Comparison of ENCODE assay signal across 15 cellular contexts in the genomic region with DNA sequence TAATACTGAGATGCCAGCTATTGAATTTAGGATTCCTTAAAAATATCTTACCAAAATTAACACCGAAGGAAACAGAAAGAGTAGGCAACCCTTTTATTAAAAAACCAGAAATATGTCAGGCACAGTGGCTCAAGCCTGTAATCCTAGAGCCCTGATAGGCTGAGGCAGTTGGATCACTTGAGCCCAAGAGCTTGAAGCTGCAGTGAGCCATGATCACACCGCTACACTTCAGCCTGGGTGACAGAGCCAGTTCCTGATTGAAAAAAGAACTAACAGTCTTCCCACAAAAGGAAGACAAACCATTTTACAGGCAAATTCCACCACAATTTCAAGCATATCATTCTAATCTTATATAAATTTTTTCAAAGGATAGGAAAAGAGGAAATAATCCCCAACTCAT. TPM values are rescaled to one million over a fixed set of nuclear protein-coding genes. Genes with fewer than 3 reads are reported as not detected.
DNase-seq lines count a peak whose midpoint lies in the region; ATAC-seq, FAIRE-seq and TF ChIP-seq lines count a peak whose summit lies in the region.
"Had no signal": no experiment of that assay in that cellular context is flagged by ENCODE, and none has a peak within 500 bp of the region (broad histone marks: within the 10 kb centered on the region; RNA-seq: fewer than 3 reads in every experiment).

No MANE protein-coding gene starts in this region.

- H3K4me1 ChIP-seq in GM12878 (ENCODE audit: control insufficient read depth, insufficient read depth, low read length) (peaks cover 3% of the 10 kb centered on the region; the same call in 1 of the 2 replicates), smooth muscle cell (ENCODE audit: low read depth) (no peaks in the 10 kb centered on the region)
- H3K4me1 ChIP-seq: HAP-1 had no signal

- no peak for TF ChIP-seq POLR2A in GM12878 (IDR thresholded peaks at IDR 0.05; ENCODE audit: low read depth, low read length)

- RAD21 ChIA-PET in GM12878 (lab: Charles Lee; ENCODE audit: unreplicated experiment), result interaction anchor here (0.9 kb wide), 1 partner anchor 49 kb away, joined by 3 read pairs; no protein-coding TSS in a partner anchor

- peaks cover 33 to 40% of the 10 kb centered on the region in 2 donors for H3K4me1 Mint-ChIP-seq in natural killer cell treated with Interleukin-12 subunit alpha and Interleukin-12 subunit beta and Interleukin-15 and Interleukin-18, amount 100 ng/mL, for 72 hours (ENCODE audit: low read depth in 2 of 2)
- H3K4me1 Mint-ChIP-seq in natural killer cell, result peaks cover 13 to 14% of the 10 kb centered on the region in 2 donors

- no peaks in the 10 kb centered on the region for H3K9me3 Mint-ChIP-seq in natural killer cell treated with Interleukin-12 subunit alpha and Interleukin-12 subunit beta and Interleukin-15 and Interleukin-18, amount 100 ng/mL, for 72 hours
- no peaks in the 10 kb centered on the region for H3K9me3 Mint-ChIP-seq in natural killer cell

- H3K9ac ChIP-seq in GM12878 (ENCODE audit: control insufficient read depth, insufficient read depth, low read length) (no peak overlapping the region), smooth muscle cell (ENCODE audit: low read depth) (no peak overlapping the region)

- H3K27me3 ChIP-seq in GM12878 (replicated peaks in 1 of 2; ENCODE audit: control insufficient read depth in 2 of 2, insufficient read depth in 2 of 2, low read length in 1 of 2), result no peaks in the 10 kb centered on the region
- H3K27me3 ChIP-seq in smooth muscle cell (ENCODE audit: low read depth), result no peaks in the 10 kb centered on the region

- no peaks in the 10 kb centered on the region for H3K27me3 Mint-ChIP-seq in natural killer cell treated with Interleukin-12 subunit alpha and Interleukin-12 subunit beta and Interleukin-15 and Interleukin-18, amount 100 ng/mL, for 72 hours
- no peaks in the 10 kb centered on the region for H3K27me3 Mint-ChIP-seq in natural killer cell (ENCODE audit: low read depth in 2 of 2)
- H3K27me3 Mint-ChIP-seq: CD4-positive, alpha-beta T cell had no signal

- SMC1A ChIA-PET in GM12878 (lab: Charles Lee; ENCODE audit: uncharacterized antibody, unreplicated experiment), result interaction anchor here (1.0 to 1.4 kb wide), 2 partner anchors 10 to 16 kb away, joined by 3 to 4 read pairs; partner anchors contain the start of gene SLFN12

- peak overlapping the region; percentile 48 to 76 for H3K27ac Mint-ChIP-seq in natural killer cell treated with Interleukin-12 subunit alpha and Interleukin-12 subunit beta and Interleukin-15 and Interleukin-18, amount 100 ng/mL, for 72 hours
- H3K27ac Mint-ChIP-seq in natural killer cell, result no peak overlapping the region
- H3K27ac Mint-ChIP-seq: CD4-positive, alpha-beta T cell; HFFc6 had no signal

- TF ChIP-seq CTCF in natural killer cell (IDR thresholded peaks at IDR 0.05), result no peak
- no peak for TF ChIP-seq CTCF in GM12878 (IDR thresholded peaks at IDR 0.05 in 2 of 3, conservative IDR thresholded peaks at IDR 0.05 in 1 of 3; ENCODE audit: control insufficient read depth in 2 of 3, extremely low read depth in 1 of 3, insufficient read depth in 1 of 3, low read depth in 3 of 3, low read length in 3 of 3)
- no peak for TF ChIP-seq CTCF in smooth muscle cell (IDR thresholded peaks at IDR 0.05; ENCODE audit: borderline replicate concordance, insufficient read depth, poor library complexity, severe bottlenecking)

- TF ChIP-seq RAD21 in GM12878 (IDR thresholded peaks at IDR 0.05; ENCODE audit: insufficient read depth, low read depth, low read length), result no peak

- intact Hi-C loops in natural killer cell (cut with micrococcal nuclease), result no loop called here
- intact Hi-C loops in GM12878 (cut with micrococcal nuclease; ENCODE audit: unreplicated experiment), result no loop called here

- POLR2A ChIA-PET in GM12878 (lab: Charles Lee), result no interaction called here

- H3K36me3 ChIP-seq in GM12878 (ENCODE audit: control insufficient read depth in 2 of 2, insufficient read depth in 2 of 2, low read length in 1 of 2) (peaks cover 0 to 9% of the 10 kb centered on the region in 2 experiments; a peak in 1 of 4 replicates), smooth muscle cell (ENCODE audit: low read depth) (peaks cover 5% of the 10 kb centered on the region)
- H3K36me3 ChIP-seq: HAP-1 had no signal

- H3K9me3 ChIP-seq in GM12878 (replicated peaks; ENCODE audit: control insufficient read depth, insufficient read depth, low read length) (no peaks in the 10 kb centered on the region; the same call in 2 of the 3 replicates), smooth muscle cell (replicated peaks; ENCODE audit: low read depth) (no peaks in the 10 kb centered on the region)

- peak in 1 of 2 donors; percentile 60 for ATAC-seq in natural killer cell treated with Interleukin-12 subunit alpha and Interleukin-12 subunit beta and Interleukin-15 and Interleukin-18, amount 100 ng/mL, for 72 hours
- ATAC-seq in natural killer cell (no peak), GM12878 (peak; percentile 41; the same call in 1 of the 3 replicates), GM21723 (IDR thresholded peaks at IDR 0.05; ENCODE audit: unreplicated experiment) (no peak)

- H3K79me2 ChIP-seq in GM12878 (ENCODE audit: control insufficient read depth, insufficient read depth, low read length) (no peaks in the 10 kb centered on the region; the same call in 1 of the 2 replicates), smooth muscle cell (ENCODE audit: low read depth) (peaks cover 9% of the 10 kb centered on the region)

- H3K4me2 ChIP-seq in GM12878 (ENCODE audit: control insufficient read depth, insufficient read depth) (no peak overlapping the region), smooth muscle cell (no peak overlapping the region)

- CTCF ChIA-PET in GM12878 (lab: Yijun Ruan, JAX), result interaction anchor here (1.2 kb wide), 2 partner anchors 9 to 12 kb away, joined by 4 read pairs; no protein-coding TSS in a partner anchor

- no TSS peak for BruUV-seq in GM12878 (replicated peaks; lab: Mats Ljungman, UMichigan)

- H4K20me1 ChIP-seq in GM12878 (ENCODE audit: control insufficient read depth, insufficient read depth) (no peaks in the 10 kb centered on the region), smooth muscle cell (ENCODE audit: low read depth) (no peaks in the 10 kb centered on the region)

- WGBS in GM12878 (ENCODE audit: insufficient coverage, insufficient replicate concordance, low lambda C conversion rate, missing lambda C conversion rate), result 46% methylated on average over 2 of the region's 2 CpGs
- WGBS in smooth muscle cell (ENCODE audit: low lambda C conversion rate), result 90% methylated on average over 2 of the region's 2 CpGs

- H3K27ac ChIP-seq in GM12878 (ENCODE audit: control insufficient read depth, insufficient read depth) (no peak overlapping the region; the same call in 1 of the 2 replicates), smooth muscle cell (ENCODE audit: low read depth) (no peak overlapping the region)

- peaks cover 57% of the 10 kb centered on the region for H3K36me3 Mint-ChIP-seq in natural killer cell treated with Interleukin-12 subunit alpha and Interleukin-12 subunit beta and Interleukin-15 and Interleukin-18, amount 100 ng/mL, for 72 hours
- H3K36me3 Mint-ChIP-seq in natural killer cell, result peaks cover 40% of the 10 kb centered on the region

- peak overlapping the region; percentile 44 for H3K4me3 Mint-ChIP-seq in natural killer cell treated with Interleukin-12 subunit alpha and Interleukin-12 subunit beta and Interleukin-15 and Interleukin-18, amount 100 ng/mL, for 72 hours
- H3K4me3 Mint-ChIP-seq in natural killer cell, result no peak overlapping the region
- H3K4me3 Mint-ChIP-seq: CD4-positive, alpha-beta T cell; HFFc6 had no signal

- no peak for TF ChIP-seq EP300 in GM12878 (IDR thresholded peaks at IDR 0.05; ENCODE audit: borderline replicate concordance in 1 of 2, control insufficient read depth in 1 of 2, low read depth in 2 of 2, low read length in 2 of 2)

- DNase-seq in natural killer cell treated with Interleukin-12 subunit alpha and Interleukin-12 subunit beta and Interleukin-15 and Interleukin-18, amount 100 ng/mL, for 72 hours (ENCODE audit: low spot score), result no peak
- DNase-seq in natural killer cell, result no peak
- DNase-seq in GM18507 (ENCODE audit: extremely low spot score, insufficient read length, low read depth), result no peak
- no peak for DNase-seq in GM12878 (ENCODE audit: low read depth, low spot score)
- no peak for DNase-seq in smooth muscle cell (lab: John Stamatoyannopoulos, UW; ENCODE audit: unreplicated experiment)
- DNase-seq: C1 segment of cervical spinal cord; Calu3; CD4-positive, alpha-beta T cell; COR-L47; DND-41; GOT3; HFFc6 had no signal

- no peaks in the 10 kb centered on the region for H3F3A ChIP-seq in smooth muscle cell (ENCODE audit: low read depth)

- FAIRE-seq in GM18507 (lab: Jason Lieb, UNC), result peak; percentile 12
- no peak for FAIRE-seq in GM12878 (lab: Jason Lieb, UNC)
- FAIRE-seq: H54 had no signal

- H2AFZ ChIP-seq in GM12878 (ENCODE audit: control insufficient read depth, low read depth, low read length) (no peak overlapping the region), smooth muscle cell (ENCODE audit: low read depth) (no peak overlapping the region)

- in situ Hi-C loops in GM12878 (cut with MboI), result no loop called here

- no peak overlapping the region for H3K4me3 ChIP-seq in GM12878
- H3K4me3 ChIP-seq in smooth muscle cell, result no peak overlapping the region
- H3K4me3 ChIP-seq: HAP-1 had no signal

RNA-seq across cellular contexts. Expression of gene SLFN12, which starts 15.6 kb away (rescaled TPM):
- total RNA-seq in natural killer cell treated with Interleukin-12 subunit alpha and Interleukin-12 subunit beta and Interleukin-15 and Interleukin-18, amount 100 ng/mL, for 72 hours, result 10 to 100 TPM; 59.4 to 60.4 TPM
- total RNA-seq in natural killer cell, result 10 to 100 TPM; 18.6 to 30.9 (median 21.8) TPM
- 18.6 and 20.7 TPM in 2 replicates for total RNA-seq in GM12878 (2013; cell fraction: nucleolus; rRNA removed)
- 15.0 and 16.9 TPM in 2 replicates for total RNA-seq in GM12878 (2014; rRNA removed)
- 16.4 and 18.2 TPM in 2 replicates for total RNA-seq in GM12878 (2014; rRNA removed; fragmentation: Illumina TruSeq; extraction: Trizol)
- total RNA-seq in GM12878 (2021), result 11.6 and 12.8 TPM in 2 replicates
- polyA plus RNA-seq in GM12878 (2011; ENCODE audit: low read depth), result 6.8 TPM
- polyA plus RNA-seq in GM12878 (2011; rRNA removed), result 12.7 and 18.2 TPM in 2 replicates
- polyA plus RNA-seq in GM12878 (2011; cell fraction: cytosol; rRNA removed), result 4.9 and 5.3 TPM in 2 replicates
- polyA plus RNA-seq in GM12878 (2011; cell fraction: nucleus; rRNA removed), result 20.2 and 24.1 TPM in 2 replicates
- polyA plus RNA-seq in GM12878 (2012), result 8.4 and 9.7 TPM in 2 replicates
- polyA plus RNA-seq in GM12878 (2014; fragmentation: Illumina TruSeq; extraction: Trizol), result 18.5 and 24.8 TPM in 2 replicates
- polyA plus RNA-seq in GM12878 (2014; fragmentation: Nextera tagmentation; extraction: Ambion mirVana), result 10 to 100 TPM; 11.2 to 14.8 TPM
- polyA plus RNA-seq in GM12878 (2014; rRNA removed), result 7.9 and 14.2 TPM in 2 replicates
- 10 to 100 TPM in 1 of 2 experiments, 1 to 10 TPM in 1; 8.7 to 10.2 TPM for polyA plus RNA-seq in GM12878 (2016; fragmentation: Nextera tagmentation; extraction: Ambion mirVana)
- polyA minus RNA-seq in GM12878 (2011; rRNA and poly(A)+ RNA removed), result 8.2 and 8.7 TPM in 2 replicates
- 1.6 and 3.4 TPM in 2 replicates for polyA minus RNA-seq in GM12878 (2011; cell fraction: cytosol; rRNA and poly(A)+ RNA removed)
- polyA minus RNA-seq in GM12878 (2011; cell fraction: nucleus; rRNA and poly(A)+ RNA removed), result 10.6 and 14.3 TPM in 2 replicates
- 14.3 and 17.7 TPM in 2 replicates for total RNA-seq in smooth muscle cell
- polyA plus RNA-seq in smooth muscle cell, result 2.8 and 4.4 TPM in 2 replicates

RNA-seq across cellular contexts. Expression of gene SLFN13, which starts 31.9 kb away (rescaled TPM):
- total RNA-seq in natural killer cell treated with Interleukin-12 subunit alpha and Interleukin-12 subunit beta and Interleukin-15 and Interleukin-18, amount 100 ng/mL, for 72 hours, result 100 to 1,000 TPM; 213 to 343 TPM
- total RNA-seq in natural killer cell (100 to 1,000 TPM in 2 of 3 donors, 10 to 100 TPM in 1; 85.9 to 182 (median 129) TPM), GM12878 (2014; rRNA removed) (56.3 and 56.4 TPM in 2 replicates), GM12878 (2014; rRNA removed; fragmentation: Illumina TruSeq; extraction: Trizol) (41.0 and 42.2 TPM in 2 replicates), GM12878 (2021) (51.5 and 64.4 TPM in 2 replicates), smooth muscle cell (0.45 and 5.1 TPM in 2 replicates)
- total RNA-seq in GM12878 (2013; cell fraction: nucleolus; rRNA removed), result 70.3 and 76.0 TPM in 2 replicates
- 23.6 TPM for polyA plus RNA-seq in GM12878 (2011; ENCODE audit: low read depth)
- polyA plus RNA-seq in GM12878 (2011; rRNA removed) (62.0 and 91.9 TPM in 2 replicates), GM12878 (2014; fragmentation: Illumina TruSeq; extraction: Trizol) (82.4 and 94.6 TPM in 2 replicates), GM12878 (2014; fragmentation: Nextera tagmentation; extraction: Ambion mirVana) (10 to 100 TPM; 12.4 to 20.2 TPM), GM12878 (2014; rRNA removed) (72.5 and 81.9 TPM in 2 replicates), GM12878 (2016; fragmentation: Nextera tagmentation; extraction: Ambion mirVana) (10 to 100 TPM; 61.7 to 63.3 TPM), smooth muscle cell (0.30 and 0.83 TPM in 2 replicates)
- polyA plus RNA-seq in GM12878 (2011; cell fraction: cytosol; rRNA removed), result 51.0 and 69.7 TPM in 2 replicates
- 107 and 118 TPM in 2 replicates for polyA plus RNA-seq in GM12878 (2011; cell fraction: nucleus; rRNA removed)
- 31.8 and 34.3 TPM in 2 replicates for polyA plus RNA-seq in GM12878 (2012)
- 61.1 and 61.7 TPM in 2 replicates for polyA minus RNA-seq in GM12878 (2011; rRNA and poly(A)+ RNA removed)
- 14.5 and 17.4 TPM in 2 replicates for polyA minus RNA-seq in GM12878 (2011; cell fraction: cytosol; rRNA and poly(A)+ RNA removed)
- 25.8 and 31.7 TPM in 2 replicates for polyA minus RNA-seq in GM12878 (2011; cell fraction: nucleus; rRNA and poly(A)+ RNA removed)

RNA-seq across cellular contexts. Expression of gene SLFN11, which starts 43.2 kb away (rescaled TPM):
- 100 to 1,000 TPM; 139 to 149 TPM for total RNA-seq in natural killer cell treated with Interleukin-12 subunit alpha and Interleukin-12 subunit beta and Interleukin-15 and Interleukin-18, amount 100 ng/mL, for 72 hours
- 10 to 100 TPM; 22.9 to 31.8 (median 26.8) TPM for total RNA-seq in natural killer cell
- 4.4 and 6.0 TPM in 2 replicates for total RNA-seq in GM12878 (2013; cell fraction: nucleolus; rRNA removed)
- 28.4 and 37.5 TPM in 2 replicates for total RNA-seq in GM12878 (2014; rRNA removed)
- total RNA-seq in GM12878 (2014; rRNA removed; fragmentation: Illumina TruSeq; extraction: Trizol), result 38.9 and 39.7 TPM in 2 replicates
- 30.9 and 33.7 TPM in 2 replicates for total RNA-seq in GM12878 (2021)
- polyA plus RNA-seq in GM12878 (2011; ENCODE audit: low read depth), result 3.4 TPM
- polyA plus RNA-seq in GM12878 (2011; rRNA removed), result 2.1 and 2.5 TPM in 2 replicates
- 0.96 and 1.1 TPM in 2 replicates for polyA plus RNA-seq in GM12878 (2011; cell fraction: cytosol; rRNA removed)
- 2.6 and 3.2 TPM in 2 replicates for polyA plus RNA-seq in GM12878 (2011; cell fraction: nucleus; rRNA removed)
- 3.8 and 5.4 TPM in 2 replicates for polyA plus RNA-seq in GM12878 (2012)
- polyA plus RNA-seq in GM12878 (2014; fragmentation: Illumina TruSeq; extraction: Trizol), result 34.3 and 43.8 TPM in 2 replicates
- 1 to 10 TPM; 7.9 to 8.0 TPM for polyA plus RNA-seq in GM12878 (2014; fragmentation: Nextera tagmentation; extraction: Ambion mirVana)
- 26.5 and 30.5 TPM in 2 replicates for polyA plus RNA-seq in GM12878 (2014; rRNA removed)
- polyA plus RNA-seq in GM12878 (2016; fragmentation: Nextera tagmentation; extraction: Ambion mirVana), result 10 to 100 TPM; 30.6 to 33.8 TPM
- polyA minus RNA-seq in GM12878 (2011; rRNA and poly(A)+ RNA removed), result 2.2 and 3.1 TPM in 2 replicates
- polyA minus RNA-seq in GM12878 (2011; cell fraction: cytosol; rRNA and poly(A)+ RNA removed), result 1.0 and 1.6 TPM in 2 replicates
- 1.1 and 1.5 TPM in 2 replicates for polyA minus RNA-seq in GM12878 (2011; cell fraction: nucleus; rRNA and poly(A)+ RNA removed)
- 4.3 and 4.4 TPM in 2 replicates for total RNA-seq in smooth muscle cell
- polyA plus RNA-seq in smooth muscle cell, result 1.4 and 1.8 TPM in 2 replicates

Comparison
In these comparisons a context has a peak if more than half of its experiments do, and no peak if none do; other contexts are left out.
1. H3K27ac Mint-ChIP-seq: peak in natural killer cell treated with Interleukin-12 subunit alpha and Interleukin-12 subunit beta and Interleukin-15 and Interleukin-18, amount 100 ng/mL, for 72 hours (2 of 2); none in natural killer cell (0 of 2).